25 cellular contexts compared by ENCODE assay signal in genomic region chr10:133090654-133091053, GRCh38. TPM values are rescaled to one million over a fixed set of nuclear protein-coding genes. Genes with fewer than 3 reads are reported as not detected.
"Had no signal": no experiment of that assay in that cellular context is flagged by ENCODE, and none has a peak within 500 bp of the region (broad histone marks: within the 10 kb centered on the region; RNA-seq: fewer than 3 reads in every experiment).

No MANE protein-coding gene starts in this region.

- H3K4me3 ChIP-seq: MG63 had no signal

- H3K36me3 ChIP-seq: MG63 had no signal

- H3K27ac ChIP-seq: RWPE1 had no signal

- DNase-seq: Karpas-422, KG1, MG63, NCI-H1092, NCI-H1105 treated with DMSO at 0.1 percent for 48 hours, NCI-H1417 treated with DMSO at 0.1 percent for 48 hours, NCI-H146, NCI-H187, NCI-H2029, NCI-H2081 treated with DMSO at 0.1 percent for 48 hours, NCI-H2171 treated with DMSO at 0.1 percent for 48 hours, NCI-H345, NCI-H446 treated with DMSO at 0.1 percent for 48 hours, NCI-H510A treated with DMSO at 0.1 percent for 48 hours, NCI-H526, NCI-H82, PC-3, SHP77, SK-N-SH, SW 1271 had no signal

- ATAC-seq: Panc1, PC-3 had no signal

- H3K9me3 ChIP-seq: MG63, SK-N-SH had no signal

RNA-seq across cellular contexts. Expression of gene ADGRA1, which starts 2.9 kb away (rescaled TPM):
- total RNA-seq: HT-29, OCI-LY7, PC-3, SK-MEL-5 had no signal
